In the genomic region with DNA sequence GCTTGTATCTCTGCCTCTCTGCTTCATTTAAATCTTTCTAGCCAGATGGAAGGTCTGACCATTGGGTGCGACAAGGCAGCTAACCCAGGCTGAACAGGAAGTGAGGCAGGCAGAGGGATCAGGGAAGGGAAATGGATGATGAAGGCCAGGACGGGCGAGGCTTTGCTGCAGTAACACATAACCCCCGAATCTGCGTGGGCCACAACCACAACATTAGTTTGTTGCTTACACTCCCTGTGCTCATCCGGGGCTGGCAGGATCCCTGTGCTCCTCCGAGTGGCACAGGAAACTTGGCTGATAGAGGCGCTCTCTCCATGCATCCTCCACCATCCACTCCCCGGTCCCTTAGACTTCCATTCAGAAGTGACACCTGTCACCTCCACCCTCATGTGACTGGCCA, we compare ENCODE assay signal across 1 cellular context.
TF ChIP-seq lines count a peak whose summit lies in the region.

No MANE protein-coding gene starts in this region.

TF ChIP-seq in HEK293, 187 proteins besides CTCF, POLR2A, EP300 and RAD21 (continued from another document):
- TF ChIP-seq, protein P1, sequence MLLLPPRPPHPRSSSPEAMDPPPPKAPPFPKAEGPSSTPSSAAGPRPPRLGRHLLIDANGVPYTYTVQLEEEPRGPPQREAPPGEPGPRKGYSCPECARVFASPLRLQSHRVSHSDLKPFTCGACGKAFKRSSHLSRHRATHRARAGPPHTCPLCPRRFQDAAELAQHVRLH (tag by site-specific recombination; IDR thresholded peaks at IDR 0.05): no peak
- TF ChIP-seq ZNF423 (tag by site-specific recombination; IDR thresholded peaks at IDR 0.05): no peak
- no peak for TF ChIP-seq BCL11B (tag by site-specific recombination; IDR thresholded peaks at IDR 0.05; ENCODE audit: low read depth)
- TF ChIP-seq ZNF248 (tag by site-specific recombination; IDR thresholded peaks at IDR 0.05): no peak
- no peak for TF ChIP-seq ZNF596 (tag by site-specific recombination; IDR thresholded peaks at IDR 0.05)
- peak; percentile 41; the same call in 1 of the 2 replicates for TF ChIP-seq ZBTB20 (tag by site-specific recombination; IDR thresholded peaks at IDR 0.05)
TF ChIP-seq in HEK293: peak in this region for 1.
